In the genomic region with DNA sequence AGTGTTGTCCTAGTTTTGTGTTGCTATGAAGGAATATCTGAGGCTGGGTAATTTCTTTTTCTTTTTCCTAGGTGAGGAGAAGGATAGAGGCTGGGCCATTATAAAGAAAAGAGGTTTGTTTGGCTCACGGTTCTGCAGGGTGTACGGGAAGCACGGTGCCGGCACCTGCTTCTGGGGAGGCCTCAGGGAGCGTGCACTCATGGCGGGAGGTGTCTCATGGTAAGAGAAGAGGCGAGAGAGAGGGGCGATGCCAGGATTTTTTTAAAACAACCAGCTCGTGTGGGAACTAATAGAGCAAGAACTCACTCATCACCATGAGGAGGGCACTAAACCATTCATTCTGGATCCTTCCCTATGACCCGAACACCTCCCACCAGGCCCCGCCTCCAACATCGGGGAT, we compare ENCODE assay signal across 21 cellular contexts. TPM values are rescaled to one million over a fixed set of nuclear protein-coding genes. Genes with fewer than 3 reads are reported as not detected.
"Had no signal": no experiment of that assay in that cellular context is flagged by ENCODE, and none has a peak within 500 bp of the region (broad histone marks: within the 10 kb centered on the region; RNA-seq: fewer than 3 reads in every experiment).

No MANE protein-coding gene starts in this region.

- ATAC-seq: effector memory CD8-positive, alpha-beta T cell; gastroesophageal sphincter; naive thymus-derived CD4-positive, alpha-beta T cell; stimulated activated naive CD8-positive, alpha-beta T cell treated with anti-CD3 and anti-CD28 coated beads, Interleukin-15, amount 100 ng/mL, for 72 hours had no signal

- H3K36me3 ChIP-seq: gastroesophageal sphincter, prostate gland, thoracic aorta, vagina had no signal

- H3K27ac Mint-ChIP-seq: activated B cell treated with CpG ODN at 0.5 μM for 24 hours; activated CD4-positive, alpha-beta T cell treated with anti-CD3 and anti-CD28 coated beads, Interleukin-2, amount 10 ng/mL, durations not matched to agents 7 days and 5 days; dendritic cell treated with granulocyte-macrophage colony-stimulating factor and Interleukin-4, amounts not matched to agents 40 ng/mL and 50 ng/mL, for 4 days; effector memory CD8-positive, alpha-beta T cell; stimulated activated naive CD8-positive, alpha-beta T cell treated with anti-CD3 and anti-CD28 coated beads, Interleukin-15, amount 100 ng/mL, for 72 hours; T-helper 1 cell treated with Interleukin-12 subunit alpha and Interleukin-12 subunit beta and Interleukin-4 antibody, amounts not matched to agents 30 μg/mL and 1 μg/mL, for 36 hours had no signal

- H3K9me3 ChIP-seq: gastroesophageal sphincter, prostate gland, thoracic aorta, vagina had no signal

- H3K9me3 Mint-ChIP-seq: activated B cell treated with CpG ODN at 0.5 μM for 24 hours; activated CD4-positive, alpha-beta T cell treated with anti-CD3 and anti-CD28 coated beads, Interleukin-2, amount 10 ng/mL, durations not matched to agents 7 days and 5 days; dendritic cell treated with granulocyte-macrophage colony-stimulating factor and Interleukin-4, amounts not matched to agents 40 ng/mL and 50 ng/mL, for 4 days; effector memory CD8-positive, alpha-beta T cell; stimulated activated naive CD8-positive, alpha-beta T cell treated with anti-CD3 and anti-CD28 coated beads, Interleukin-15, amount 100 ng/mL, for 72 hours; T-helper 1 cell treated with Interleukin-12 subunit alpha and Interleukin-12 subunit beta and Interleukin-4 antibody, amounts not matched to agents 30 μg/mL and 1 μg/mL, for 36 hours had no signal

- H3K4me3 ChIP-seq: gastroesophageal sphincter, hepatocyte, lung, prostate gland, thoracic aorta, vagina had no signal

- DNase-seq: activated B cell treated with CpG ODN at 0.5 μM for 24 hours; activated CD4-positive, alpha-beta T cell treated with anti-CD3 and anti-CD28 coated beads, Interleukin-2, amount 10 ng/mL, durations not matched to agents 7 days and 5 days; activated naive CD4-positive, alpha-beta T cell; activated T-cell treated with anti-CD3 and anti-CD28 coated beads, Interleukin-2, amount 50 U/mL, for 48 hours; effector memory CD8-positive, alpha-beta T cell; stimulated activated CD4-positive, alpha-beta T cell treated with anti-CD3 and anti-CD28 coated beads, Interleukin-15, amount 100 ng/mL, for 24 hours; stimulated activated CD4-positive, alpha-beta T cell treated with anti-CD3 and anti-CD28 coated beads, Interleukin-4, amount 100 ng/mL, for 24 hours; stimulated activated naive CD8-positive, alpha-beta T cell treated with anti-CD3 and anti-CD28 coated beads, Interleukin-15, amount 100 ng/mL, for 72 hours had no signal

- H3K27ac ChIP-seq: epithelial cell of prostate, gastroesophageal sphincter, hepatocyte, prostate gland, thoracic aorta, vagina had no signal

- H3K4me1 ChIP-seq: prostate gland had no signal

- H3K4me3 Mint-ChIP-seq: activated B cell treated with CpG ODN at 0.5 μM for 24 hours; activated CD4-positive, alpha-beta T cell treated with anti-CD3 and anti-CD28 coated beads, Interleukin-2, amount 10 ng/mL, durations not matched to agents 7 days and 5 days; brain; dendritic cell treated with granulocyte-macrophage colony-stimulating factor and Interleukin-4, amounts not matched to agents 40 ng/mL and 50 ng/mL, for 4 days; effector memory CD8-positive, alpha-beta T cell; naive thymus-derived CD4-positive, alpha-beta T cell; stimulated activated naive CD8-positive, alpha-beta T cell treated with anti-CD3 and anti-CD28 coated beads, Interleukin-15, amount 100 ng/mL, for 72 hours; T-helper 1 cell treated with Interleukin-12 subunit alpha and Interleukin-12 subunit beta and Interleukin-4 antibody, amounts not matched to agents 30 μg/mL and 1 μg/mL, for 36 hours had no signal

- H3K36me3 Mint-ChIP-seq: brain; naive thymus-derived CD4-positive, alpha-beta T cell had no signal

- H3K27me3 ChIP-seq: vagina had no signal

RNA-seq across cellular contexts. Expression of gene NPBWR2, which starts 14.2 kb away (rescaled TPM):
- total RNA-seq: activated B cell treated with CpG ODN at 0.5 μM for 24 hours; activated CD4-positive, alpha-beta T cell treated with anti-CD3 and anti-CD28 coated beads, Interleukin-2, amount 10 ng/mL, durations not matched to agents 7 days and 5 days; gastroesophageal sphincter; hepatocyte; kidney epithelial cell; lung; mononuclear cell; naive thymus-derived CD4-positive, alpha-beta T cell; prostate gland; thoracic aorta; vagina had no signal

RNA-seq across cellular contexts. Expression of gene LKAAEAR1, which starts 37.4 kb away (rescaled TPM):
- total RNA-seq: hepatocyte, kidney epithelial cell, thoracic aorta, vagina had no signal

RNA-seq across cellular contexts. Expression of gene MYT1, which starts 42.7 kb away (rescaled TPM):
- total RNA-seq: activated CD4-positive, alpha-beta T cell treated with anti-CD3 and anti-CD28 coated beads, Interleukin-2, amount 10 ng/mL, durations not matched to agents 7 days and 5 days; kidney epithelial cell; mononuclear cell; naive thymus-derived CD4-positive, alpha-beta T cell; thoracic aorta; vagina had no signal
